ENCODE assay signal across 7 cellular contexts in genomic region chr12:64682572-64683277, GRCh38.
DNase-seq lines count a peak whose midpoint lies in the region; ATAC-seq and TF ChIP-seq lines count a peak whose summit lies in the region.

No MANE protein-coding gene starts in this region.

- H3K9me3 ChIP-seq in fibroblast of lung (ENCODE audit: control insufficient read depth, insufficient read depth, low read depth, low read length), result no peaks in the 10 kb centered on the region
- H3K9me3 ChIP-seq in smooth muscle cell (replicated peaks; ENCODE audit: low read depth), result no peaks in the 10 kb centered on the region
- no peaks in the 10 kb centered on the region for H3K9me3 ChIP-seq in thyroid gland

- H3K4me2 ChIP-seq in fibroblast of lung (ENCODE audit: extremely low read depth, insufficient read depth, low read length), result peak overlapping the region; percentile 36
- H3K4me2 ChIP-seq in smooth muscle cell, result peak overlapping the region; percentile 59

- peaks cover 12% of the 10 kb centered on the region for H3K79me2 ChIP-seq in fibroblast of lung (ENCODE audit: control insufficient read depth, insufficient read depth, low read length)
- no peaks in the 10 kb centered on the region for H3K79me2 ChIP-seq in smooth muscle cell (ENCODE audit: low read depth)

- H3K27ac ChIP-seq in fibroblast of lung (ENCODE audit: insufficient read depth, low read length), result no peak overlapping the region
- peak overlapping the region; percentile 58 for H3K27ac ChIP-seq in smooth muscle cell (ENCODE audit: low read depth)
- H3K27ac ChIP-seq in thyroid gland, result no peak overlapping the region

- TF ChIP-seq CTCF in fibroblast of lung (conservative IDR thresholded peaks at IDR 0.05 in 1 of 2, IDR thresholded peaks at IDR 0.05 in 1 of 2; ENCODE audit: low read depth in 1 of 2, low read length in 2 of 2) (no peak), smooth muscle cell (IDR thresholded peaks at IDR 0.05; ENCODE audit: borderline replicate concordance, insufficient read depth, poor library complexity, severe bottlenecking) (no peak), thyroid gland (IDR thresholded peaks at IDR 0.05) (no peak)

- WGBS in smooth muscle cell (ENCODE audit: low lambda C conversion rate), result 13% methylated on average over 6 of the region's 6 CpGs
- WGBS in thyroid gland, 2 donors, result 77 to 90% methylated on average over 6 of the region's 6 CpGs

- no peak overlapping the region for H3K9ac ChIP-seq in fibroblast of lung (ENCODE audit: insufficient read depth, low read length)
- no peak overlapping the region for H3K9ac ChIP-seq in smooth muscle cell (ENCODE audit: low read depth)

- no peak for TF ChIP-seq POLR2A in thyroid gland (IDR thresholded peaks at IDR 0.05)

- DNase-seq in HCEC 1CT, result peak; percentile 81
- peak; percentile 88 for DNase-seq in NCI-H748 (lab: John Stamatoyannopoulos, UW; ENCODE audit: unreplicated experiment)
- peak; percentile 58 to 99 for DNase-seq in fibroblast of lung (ENCODE audit: low read depth in 2 of 2)
- no peak for DNase-seq in smooth muscle cell (lab: John Stamatoyannopoulos, UW; ENCODE audit: unreplicated experiment)
- DNase-seq in thyroid gland, result no peak
- DNase-seq in NCI-H1436 (lab: John Stamatoyannopoulos, UW), result no peak

- H2AFZ ChIP-seq in fibroblast of lung (ENCODE audit: low read length) (no peak overlapping the region), smooth muscle cell (ENCODE audit: low read depth) (no peak overlapping the region)

- H3K27me3 ChIP-seq in fibroblast of lung (ENCODE audit: control insufficient read depth, insufficient read depth, low read length), result no peaks in the 10 kb centered on the region
- no peaks in the 10 kb centered on the region for H3K27me3 ChIP-seq in smooth muscle cell (ENCODE audit: low read depth)
- no peaks in the 10 kb centered on the region for H3K27me3 ChIP-seq in thyroid gland

- ATAC-seq in GM18502 (IDR thresholded peaks at IDR 0.05; ENCODE audit: poor library complexity, unreplicated experiment), result no peak

- no peaks in the 10 kb centered on the region for H3F3A ChIP-seq in smooth muscle cell (ENCODE audit: low read depth)

- intact Hi-C loops in thyroid gland (cut with DNase I), result no loop called here

- H3K4me3 ChIP-seq in fibroblast of lung (replicated peaks in 1 of 4; ENCODE audit: control extremely low read depth in 1 of 4, insufficient read depth in 1 of 4, low read depth in 3 of 4, low read length in 4 of 4) (no peak overlapping the region), smooth muscle cell (no peak overlapping the region), thyroid gland (replicated peaks in 1 of 3) (no peak overlapping the region)

- H4K20me1 ChIP-seq in fibroblast of lung (ENCODE audit: control insufficient read depth, extremely low read depth, insufficient read depth, low read length), result no peaks in the 10 kb centered on the region
- H4K20me1 ChIP-seq in smooth muscle cell (ENCODE audit: low read depth), result no peaks in the 10 kb centered on the region

- peaks cover 6% of the 10 kb centered on the region for H3K4me1 ChIP-seq in fibroblast of lung (ENCODE audit: control insufficient read depth, extremely low read depth, insufficient read depth, low read length)
- peaks cover 12% of the 10 kb centered on the region for H3K4me1 ChIP-seq in smooth muscle cell (ENCODE audit: low read depth)
- H3K4me1 ChIP-seq in thyroid gland, result peaks cover 18 to 19% of the 10 kb centered on the region in 2 donors

- H3K36me3 ChIP-seq in fibroblast of lung (ENCODE audit: control insufficient read depth, insufficient read depth, low read length) (peaks cover 2% of the 10 kb centered on the region), smooth muscle cell (ENCODE audit: low read depth) (no peaks in the 10 kb centered on the region), thyroid gland (no peaks in the 10 kb centered on the region)

Comparison
In these comparisons a context has a peak if more than half of its experiments do, and no peak if none do; other contexts are left out.
1. DNase-seq: peak in HCEC 1CT (single experiment), NCI-H748 (single experiment) and fibroblast of lung (2 of 2); none in smooth muscle cell (single experiment), thyroid gland (0 of 2) and NCI-H1436 (single experiment).